8 cellular contexts compared by ENCODE assay signal in genomic region chr5:74640450-74641013, GRCh38. TPM values are rescaled to one million over a fixed set of nuclear protein-coding genes. Genes with fewer than 3 reads are reported as not detected.
DNase-seq lines count a peak whose midpoint lies in the region; ATAC-seq and TF ChIP-seq lines count a peak whose summit lies in the region.

TSS of gene ENC1 (minus strand) at chr5:74640728. CDS start at chr5:74636485, 4,243 bp downstream.

- no peaks in the 10 kb centered on the region for H3K9me3 ChIP-seq in ES-I3 (ENCODE audit: control insufficient read depth, insufficient read depth, low read length)
- H3K9me3 ChIP-seq in SJCRH30 (replicated peaks): no peaks in the 10 kb centered on the region

- peaks cover 14% of the 10 kb centered on the region for H3K27me3 Mint-ChIP-seq in GM23338 (ENCODE audit: insufficient read depth, low read depth, poor library complexity)
- peaks cover 55% of the 10 kb centered on the region for H3K27me3 Mint-ChIP-seq in activated naive CD4-positive, alpha-beta T cell treated with anti-CD3 and anti-CD28 coated beads, Interleukin-2, amount 10 ng/mL, durations not matched to agents 7 days and 5 days

- H3K27me3 ChIP-seq in GM23338 (ENCODE audit: insufficient read depth) (peaks cover 43% of the 10 kb centered on the region), SJCRH30 (no peaks in the 10 kb centered on the region)

- peak; percentile 84 for ATAC-seq in GM23338

- H3K9me3 Mint-ChIP-seq in GM23338: no peaks in the 10 kb centered on the region
- no peaks in the 10 kb centered on the region for H3K9me3 Mint-ChIP-seq in activated naive CD4-positive, alpha-beta T cell treated with anti-CD3 and anti-CD28 coated beads, Interleukin-2, amount 10 ng/mL, durations not matched to agents 7 days and 5 days

- DNase-seq in GM23338 (ENCODE audit: low spot score) (peak; percentile 97), SJCRH30 (peak; percentile 97), globus pallidus (ENCODE audit: low spot score) (peak; percentile 80), non-pigmented ciliary epithelial cell (ENCODE audit: low read depth) (peak; percentile 65)
- peak; percentile 89 for DNase-seq in activated naive CD4-positive, alpha-beta T cell treated with anti-CD3 and anti-CD28 coated beads, Interleukin-2, amount 10 ng/mL, durations not matched to agents 7 days and 5 days

- H3K4me2 ChIP-seq in GM23338: peak within 1 kb of the TSS; percentile 99

- H3K4me3 ChIP-seq in GM23338 (peak within 1 kb of the TSS; percentile 99), SJCRH30 (peak within 1 kb of the TSS; percentile 92)

- peak within 1 kb of the TSS; percentile 98 for H2AFZ ChIP-seq in GM23338

- H3K36me3 Mint-ChIP-seq in GM23338 (ENCODE audit: low read depth): peaks cover 7% of the 10 kb centered on the region
- peaks cover under 1% of the 10 kb centered on the region for H3K36me3 Mint-ChIP-seq in activated naive CD4-positive, alpha-beta T cell treated with anti-CD3 and anti-CD28 coated beads, Interleukin-2, amount 10 ng/mL, durations not matched to agents 7 days and 5 days

- H3K9me2 ChIP-seq in GM23338 (ENCODE audit: insufficient read depth): no peaks in the 10 kb centered on the region

- peak within 1 kb of the TSS; percentile 87; the same call in 1 of the 2 replicates for H3K27ac ChIP-seq in GM23338 (ENCODE audit: low read depth)
- H3K27ac ChIP-seq in SJCRH30: peak within 1 kb of the TSS; percentile 99
- H3K27ac ChIP-seq in temporal lobe (ENCODE audit: low read depth, low read length): peak within 1 kb of the TSS; percentile 85

- peaks cover 26% of the 10 kb centered on the region for H4K20me1 ChIP-seq in GM23338 (replicated peaks; ENCODE audit: insufficient read depth)

- H3K36me3 ChIP-seq in ES-I3 (ENCODE audit: insufficient read depth, low read length) (no peaks in the 10 kb centered on the region), GM23338 (ENCODE audit: insufficient read depth) (no peaks in the 10 kb centered on the region; the same call in 1 of the 2 replicates), SJCRH30 (peaks cover 40% of the 10 kb centered on the region)

- TF ChIP-seq CTCF in GM23338 (conservative IDR thresholded peaks at IDR 0.05; ENCODE audit: low read depth in 2 of 2) (peak; percentile 16 to 31; a peak in 2 of 4 replicates), LNCAP (IDR thresholded peaks at IDR 0.05) (peak; percentile 59)

- peak within 1 kb of the TSS; percentile 95 for H3K4me3 Mint-ChIP-seq in GM23338
- peak within 1 kb of the TSS; percentile 78 for H3K4me3 Mint-ChIP-seq in activated naive CD4-positive, alpha-beta T cell treated with anti-CD3 and anti-CD28 coated beads, Interleukin-2, amount 10 ng/mL, durations not matched to agents 7 days and 5 days

- 0 out of 2 replicates have a peak, but pooled peaks cover 6% of the 10 kb centered on the region for H3F3A ChIP-seq in GM23338 (replicated peaks; ENCODE audit: low read depth)

- peaks cover 37% of the 10 kb centered on the region for H3K4me1 Mint-ChIP-seq in GM23338
- peaks cover 32% of the 10 kb centered on the region for H3K4me1 Mint-ChIP-seq in activated naive CD4-positive, alpha-beta T cell treated with anti-CD3 and anti-CD28 coated beads, Interleukin-2, amount 10 ng/mL, durations not matched to agents 7 days and 5 days

- H3K79me2 ChIP-seq in GM23338 (replicated peaks; ENCODE audit: insufficient read depth): peaks cover 43% of the 10 kb centered on the region

- H3K4me1 ChIP-seq in ES-I3 (ENCODE audit: insufficient read depth, low read length) (peaks cover 13% of the 10 kb centered on the region), GM23338 (ENCODE audit: insufficient read depth) (peaks cover 28% of the 10 kb centered on the region), SJCRH30 (peaks cover 31% of the 10 kb centered on the region)

- no peak within 1 kb of the TSS for H3K27ac Mint-ChIP-seq in GM23338
- peak within 1 kb of the TSS; percentile 83 for H3K27ac Mint-ChIP-seq in activated naive CD4-positive, alpha-beta T cell treated with anti-CD3 and anti-CD28 coated beads, Interleukin-2, amount 10 ng/mL, durations not matched to agents 7 days and 5 days

- peak within 1 kb of the TSS; percentile 79 for H3K9ac ChIP-seq in ES-I3 (ENCODE audit: low read depth, low read length)

- CTCF ChIA-PET in activated naive CD4-positive, alpha-beta T cell treated with anti-CD3 and anti-CD28 coated beads, Interleukin-2, amount 10 ng/mL, durations not matched to agents 7 days and 5 days (lab: Charles Lee): interaction anchor here (0.6 to 3.0 kb wide), 5 partner anchors 11 to 738 kb away, joined by 3 to 20 read pairs (median 3); no protein-coding TSS in a partner anchor

TF ChIP-seq in GM23338, 12 proteins besides CTCF, POLR2A, EP300 and RAD21:
- TF ChIP-seq EZH2 (IDR thresholded peaks at IDR 0.05; ENCODE audit: low read depth, unreplicated experiment) (no peak), POLR2AphosphoS5 (IDR thresholded peaks at IDR 0.05; ENCODE audit: low read depth) (peak; percentile 95), CREB1 (CRISPR knock-in tag; IDR thresholded peaks at IDR 0.05; ENCODE audit: low read depth) (peak; percentile 65), ZNF462 (CRISPR knock-in tag; IDR thresholded peaks at IDR 0.05) (peak; percentile 79), ETS1 (IDR thresholded peaks at IDR 0.05) (peak; percentile 54; the same call in 1 of the 2 replicates)

RNA-seq across cellular contexts. Expression of gene ENC1, which starts in this region (rescaled TPM):
- 16.3 and 27.9 TPM in 2 replicates for total RNA-seq in GM23338 (2014; rRNA removed; shearing (Covaris generic))
- 7.1 and 8.2 TPM in 2 replicates for polyA plus RNA-seq in GM23338 (2016; fragmentation: Nextera tagmentation; extraction: Ambion mirVana)
- 104 and 109 TPM in 2 replicates for total RNA-seq in SJCRH30 (2014; rRNA removed; shearing (Covaris generic))
- total RNA-seq in temporal lobe: 755 TPM

Comparison
In these comparisons a context has a peak if more than half of its experiments do, and no peak if none do; other contexts are left out.
1. Peak in every context shown above with its lines: DNase-seq, ATAC-seq, H3K4me3 ChIP-seq and H3K27ac ChIP-seq.